In genomic region chr2:119608553-119608952, GRCh38 we compare ENCODE assay signal across 31 cellular contexts.
"Had no signal": no experiment of that assay in that cellular context is flagged by ENCODE, and none has a peak within 500 bp of the region (broad histone marks: within the 10 kb centered on the region; RNA-seq: fewer than 3 reads in every experiment).

No MANE protein-coding gene starts in this region.

- H3K27ac ChIP-seq: brain microvascular endothelial cell, coronary artery, dorsolateral prefrontal cortex, esophagus muscularis mucosa, foreskin keratinocyte, gastrocnemius medialis, heart left ventricle had no signal

- H3K4me3 ChIP-seq: coronary artery, dorsolateral prefrontal cortex, esophagus muscularis mucosa, gastrocnemius medialis, heart left ventricle had no signal

- H3K9me3 Mint-ChIP-seq: central memory CD8-positive, alpha-beta T cell had no signal

- ATAC-seq: activated CD4-positive, alpha-beta T cell treated with anti-CD3 and anti-CD28 coated beads for 36 hours; activated CD8-positive, alpha-beta memory T cell treated with anti-CD3 and anti-CD28 coated beads, Interleukin-2, amount 10 ng/mL, durations not matched to agents 7 days and 5 days; activated CD8-positive, alpha-beta T cell treated with anti-CD3 and anti-CD28 coated beads, Interleukin-2, amount 10 ng/mL, durations not matched to agents 7 days and 5 days; activated naive CD4-positive, alpha-beta T cell treated with anti-CD3 and anti-CD28 coated beads, Interleukin-2, amount 50 U/mL, for 72 hours; activated T-cell treated with anti-CD3 and anti-CD28 coated beads, Interleukin-2, amount 50 U/mL, for 72 hours; foreskin keratinocyte; gastrocnemius medialis; heart left ventricle had no signal

- DNase-seq: activated CD4-positive, alpha-beta memory T cell treated with anti-CD3 and anti-CD28 coated beads for 36 hours; activated CD4-positive, alpha-beta T cell treated with anti-CD3 and anti-CD28 coated beads for 36 hours; activated CD4-positive, alpha-beta T cell treated with anti-CD3 and anti-CD28 coated beads, Interleukin-2, amount 10 ng/mL, durations not matched to agents 24 days and 14 days; activated CD4-positive, CD25-positive, alpha-beta regulatory T cell; activated CD4-positive, CD25-positive, alpha-beta regulatory T cell treated with anti-CD3 and anti-CD28 coated beads, Interleukin-2, amount 50 U/mL, for 72 hours; activated CD8-positive, alpha-beta memory T cell treated with anti-CD3 and anti-CD28 coated beads, Interleukin-2, amount 10 ng/mL, durations not matched to agents 7 days and 5 days; activated CD8-positive, alpha-beta memory T cell treated with anti-CD3 and anti-CD28 coated beads, Interleukin-2, amount 50 U/mL, for 48 hours; activated CD8-positive, alpha-beta T cell treated with anti-CD3 and anti-CD28 coated beads, Interleukin-2, amount 10 ng/mL, durations not matched to agents 7 days and 5 days; activated gamma-delta T cell; activated naive CD4-positive, alpha-beta T cell; activated naive CD4-positive, alpha-beta T cell treated with anti-CD3 and anti-CD28 coated beads, Interleukin-2, amount 10 ng/mL, durations not matched to agents 7 days and 5 days; activated naive CD8-positive, alpha-beta T cell treated with anti-CD3 and anti-CD28 coated beads, Interleukin-2, amount 10 ng/mL, durations not matched to agents 7 days and 5 days; activated T-cell treated with anti-CD3 and anti-CD28 coated beads for 4 hours; activated T-cell treated with anti-CD3 and anti-CD28 coated beads, Interleukin-2, amount 50 U/mL, for 24 hours; activated T-cell treated with anti-CD3 and anti-CD28 coated beads, Interleukin-2, amount 50 U/mL, for 72 hours; amniotic stem cell; anterior cingulate cortex; brain microvascular endothelial cell; dorsolateral prefrontal cortex; effector memory CD4-positive, alpha-beta T cell; endodermal cell; foreskin keratinocyte; gastrocnemius medialis; glutamatergic neuron; heart left ventricle; T-helper 2 cell had no signal

- H3K27ac Mint-ChIP-seq: activated CD4-positive, alpha-beta memory T cell treated with anti-CD3 and anti-CD28 coated beads for 36 hours; activated CD4-positive, alpha-beta T cell treated with anti-CD3 and anti-CD28 coated beads for 36 hours; activated CD4-positive, alpha-beta T cell treated with anti-CD3 and anti-CD28 coated beads, Interleukin-2, amount 10 ng/mL, durations not matched to agents 24 days and 14 days; activated CD8-positive, alpha-beta memory T cell treated with anti-CD3 and anti-CD28 coated beads, Interleukin-2, amount 10 ng/mL, durations not matched to agents 7 days and 5 days; activated CD8-positive, alpha-beta T cell treated with anti-CD3 and anti-CD28 coated beads, Interleukin-2, amount 10 ng/mL, durations not matched to agents 7 days and 5 days; activated naive CD4-positive, alpha-beta T cell treated with anti-CD3 and anti-CD28 coated beads, Interleukin-2, amount 10 ng/mL, durations not matched to agents 7 days and 5 days; activated naive CD8-positive, alpha-beta T cell treated with anti-CD3 and anti-CD28 coated beads, Interleukin-2, amount 10 ng/mL, durations not matched to agents 7 days and 5 days; activated T-cell treated with anti-CD3 and anti-CD28 coated beads, Interleukin-2, amount 50 U/mL, for 24 hours; activated T-cell treated with anti-CD3 and anti-CD28 coated beads, Interleukin-2, amount 50 U/mL, for 72 hours; dendritic cell treated with granulocyte-macrophage colony-stimulating factor and Interleukin-4, amounts not matched to agents 40 ng/mL and 50 ng/mL, for 4 days; endodermal cell had no signal

- H3K4me1 ChIP-seq: esophagus muscularis mucosa, foreskin keratinocyte, heart left ventricle had no signal

- H3K4me3 Mint-ChIP-seq: activated CD4-positive, alpha-beta memory T cell treated with anti-CD3 and anti-CD28 coated beads for 36 hours; activated CD4-positive, alpha-beta T cell treated with anti-CD3 and anti-CD28 coated beads for 36 hours; activated CD4-positive, alpha-beta T cell treated with anti-CD3 and anti-CD28 coated beads, Interleukin-2, amount 10 ng/mL, durations not matched to agents 24 days and 14 days; activated CD8-positive, alpha-beta memory T cell treated with anti-CD3 and anti-CD28 coated beads, Interleukin-2, amount 10 ng/mL, durations not matched to agents 7 days and 5 days; activated CD8-positive, alpha-beta T cell treated with anti-CD3 and anti-CD28 coated beads, Interleukin-2, amount 10 ng/mL, durations not matched to agents 7 days and 5 days; activated naive CD4-positive, alpha-beta T cell treated with anti-CD3 and anti-CD28 coated beads, Interleukin-2, amount 10 ng/mL, durations not matched to agents 7 days and 5 days; activated naive CD8-positive, alpha-beta T cell treated with anti-CD3 and anti-CD28 coated beads, Interleukin-2, amount 10 ng/mL, durations not matched to agents 7 days and 5 days; activated T-cell treated with anti-CD3 and anti-CD28 coated beads, Interleukin-2, amount 50 U/mL, for 24 hours; activated T-cell treated with anti-CD3 and anti-CD28 coated beads, Interleukin-2, amount 50 U/mL, for 72 hours; central memory CD8-positive, alpha-beta T cell; dendritic cell treated with granulocyte-macrophage colony-stimulating factor and Interleukin-4, amounts not matched to agents 40 ng/mL and 50 ng/mL, for 4 days; endodermal cell had no signal

- H3K9me3 ChIP-seq: gastrocnemius medialis had no signal

- H3K4me1 Mint-ChIP-seq: activated CD4-positive, alpha-beta T cell treated with anti-CD3 and anti-CD28 coated beads for 36 hours; activated CD4-positive, alpha-beta T cell treated with anti-CD3 and anti-CD28 coated beads, Interleukin-2, amount 10 ng/mL, durations not matched to agents 24 days and 14 days; activated CD8-positive, alpha-beta memory T cell treated with anti-CD3 and anti-CD28 coated beads, Interleukin-2, amount 10 ng/mL, durations not matched to agents 7 days and 5 days; activated naive CD4-positive, alpha-beta T cell treated with anti-CD3 and anti-CD28 coated beads, Interleukin-2, amount 10 ng/mL, durations not matched to agents 7 days and 5 days; activated naive CD8-positive, alpha-beta T cell treated with anti-CD3 and anti-CD28 coated beads, Interleukin-2, amount 10 ng/mL, durations not matched to agents 7 days and 5 days; central memory CD8-positive, alpha-beta T cell; endodermal cell had no signal

- H3K27me3 ChIP-seq: brain microvascular endothelial cell, dorsolateral prefrontal cortex, gastrocnemius medialis, heart left ventricle had no signal

- H3K36me3 ChIP-seq: brain microvascular endothelial cell, esophagus muscularis mucosa, gastrocnemius medialis, heart left ventricle had no signal

- H3K36me3 Mint-ChIP-seq: activated CD8-positive, alpha-beta memory T cell treated with anti-CD3 and anti-CD28 coated beads, Interleukin-2, amount 10 ng/mL, durations not matched to agents 7 days and 5 days; activated naive CD4-positive, alpha-beta T cell treated with anti-CD3 and anti-CD28 coated beads, Interleukin-2, amount 10 ng/mL, durations not matched to agents 7 days and 5 days; activated naive CD8-positive, alpha-beta T cell treated with anti-CD3 and anti-CD28 coated beads, Interleukin-2, amount 10 ng/mL, durations not matched to agents 7 days and 5 days had no signal
